In genomic region chr1:197798492-197798891, GRCh38 we compare ENCODE assay signal across 13 cellular contexts.
"Had no signal": no experiment of that assay in that cellular context is flagged by ENCODE, and none has a peak within 500 bp of the region (broad histone marks: within the 10 kb centered on the region; RNA-seq: fewer than 3 reads in every experiment).

No MANE protein-coding gene starts in this region.

- DNase-seq: activated CD4-positive, alpha-beta T cell treated with anti-CD3 and anti-CD28 coated beads, Interleukin-2, amount 10 ng/mL, durations not matched to agents 7 days and 5 days; activated CD4-positive, CD25-positive, alpha-beta regulatory T cell; activated CD8-positive, alpha-beta memory T cell treated with anti-CD3 and anti-CD28 coated beads for 24 hours; activated naive CD4-positive, alpha-beta T cell treated with anti-CD3 and anti-CD28 coated beads, Interleukin-2, amount 10 ng/mL, durations not matched to agents 7 days and 5 days; activated T-cell treated with anti-CD3 and anti-CD28 coated beads for 4 hours; erythroblast; hippocampal formation; naive B cell; thyroid gland had no signal

- H3K27me3 Mint-ChIP-seq: activated T-helper 17 cell treated with anti-CD3 and anti-CD28 coated beads, Interleukin-2, amount 50 U/mL, for 72 hours had no signal

- H3K27ac ChIP-seq: thyroid gland had no signal

- H3K4me1 Mint-ChIP-seq: activated CD4-positive, alpha-beta T cell treated with anti-CD3 and anti-CD28 coated beads, Interleukin-2, amount 10 ng/mL, durations not matched to agents 7 days and 5 days; activated naive CD4-positive, alpha-beta T cell treated with anti-CD3 and anti-CD28 coated beads, Interleukin-2, amount 10 ng/mL, durations not matched to agents 7 days and 5 days; activated T-helper 17 cell treated with anti-CD3 and anti-CD28 coated beads, Interleukin-2, amount 50 U/mL, for 72 hours; central memory CD8-positive, alpha-beta T cell; naive B cell had no signal

- H3K27ac Mint-ChIP-seq: activated CD4-positive, alpha-beta T cell treated with anti-CD3 and anti-CD28 coated beads, Interleukin-2, amount 10 ng/mL, durations not matched to agents 7 days and 5 days; activated naive CD4-positive, alpha-beta T cell treated with anti-CD3 and anti-CD28 coated beads, Interleukin-2, amount 10 ng/mL, durations not matched to agents 7 days and 5 days; activated T-helper 17 cell treated with anti-CD3 and anti-CD28 coated beads, Interleukin-2, amount 50 U/mL, for 72 hours; endodermal cell had no signal

- H3K4me1 ChIP-seq: thyroid gland had no signal

- H3K36me3 ChIP-seq: thyroid gland had no signal

- H3K9me3 ChIP-seq: thyroid gland had no signal

- H3K4me3 Mint-ChIP-seq: activated CD4-positive, alpha-beta T cell treated with anti-CD3 and anti-CD28 coated beads, Interleukin-2, amount 10 ng/mL, durations not matched to agents 7 days and 5 days; activated naive CD4-positive, alpha-beta T cell treated with anti-CD3 and anti-CD28 coated beads, Interleukin-2, amount 10 ng/mL, durations not matched to agents 7 days and 5 days; activated T-helper 17 cell treated with anti-CD3 and anti-CD28 coated beads, Interleukin-2, amount 50 U/mL, for 72 hours; central memory CD8-positive, alpha-beta T cell; endodermal cell had no signal

- ATAC-seq: activated T-helper 17 cell treated with anti-CD3 and anti-CD28 coated beads, Interleukin-2, amount 50 U/mL, for 72 hours had no signal

- H3K4me3 ChIP-seq: lung, thyroid gland had no signal

- H3K27me3 ChIP-seq: thyroid gland had no signal
